In genomic region chr15:53831907-53832793, GRCh38 we compare ENCODE assay signal across 17 cellular contexts.
DNase-seq lines count a peak whose midpoint lies in the region; ATAC-seq and TF ChIP-seq lines count a peak whose summit lies in the region.
"Had no signal": no experiment of that assay in that cellular context is flagged by ENCODE, and none has a peak within 500 bp of the region (broad histone marks: within the 10 kb centered on the region; RNA-seq: fewer than 3 reads in every experiment).

No MANE protein-coding gene starts in this region.

- H4K91ac ChIP-seq in mesenchymal stem cell (ENCODE audit: low read length) = no peak overlapping the region

- no peaks in the 10 kb centered on the region for H3K9me3 ChIP-seq in heart left ventricle
- H3K9me3 ChIP-seq in mesenchymal stem cell (ENCODE audit: control insufficient read depth, low read length) = no peaks in the 10 kb centered on the region
- no peaks in the 10 kb centered on the region for H3K9me3 ChIP-seq in esophagus muscularis mucosa
- H3K9me3 ChIP-seq: testis had no signal

- ATAC-seq in Right ventricle myocardium superior (ENCODE audit: poor library complexity) = peak; percentile 68
- ATAC-seq in heart left ventricle = no peak
- ATAC-seq in HG02623 (IDR thresholded peaks at IDR 0.05; ENCODE audit: unreplicated experiment) = no peak
- ATAC-seq: T-cell had no signal

- H3K27ac ChIP-seq in heart left ventricle (peak overlapping the region in 2 of 12 donors; percentile 15 to 58), mesenchymal stem cell (ENCODE audit: low read length, poor library complexity, severe bottlenecking) (peak overlapping the region; percentile 96), esophagus muscularis mucosa (replicated peaks in 1 of 4) (no peak overlapping the region)
- H3K27ac ChIP-seq: GM23248, testis had no signal

- peaks cover 0 to 20% (median 2%) of the 10 kb centered on the region in 12 donors for H3K4me1 ChIP-seq in heart left ventricle
- H3K4me1 ChIP-seq in mesenchymal stem cell (ENCODE audit: control insufficient read depth, insufficient read depth, low read depth, low read length) = peaks cover 2% of the 10 kb centered on the region
- H3K4me1 ChIP-seq in esophagus muscularis mucosa = peaks cover 0 to 29% (median 27%) of the 10 kb centered on the region in 4 donors
- H3K4me1 ChIP-seq: testis had no signal

- H3K36me3 ChIP-seq in heart left ventricle (no peaks in the 10 kb centered on the region), mesenchymal stem cell (ENCODE audit: control insufficient read depth in 1 of 2, insufficient read depth in 2 of 2, low read depth in 1 of 2, low read length in 2 of 2) (no peaks in the 10 kb centered on the region), esophagus muscularis mucosa (no peaks in the 10 kb centered on the region)

- H2AFZ ChIP-seq in mesenchymal stem cell (ENCODE audit: low read depth, low read length) = no peak overlapping the region
- H2AFZ ChIP-seq: GM23248 had no signal

- intact Hi-C loops in Right ventricle myocardium superior (cut with DNase I) (no loop called here), heart left ventricle (cut with DNase I) (loop anchor here in 1 of 10 donors (10.0 kb wide), 1 partner anchor 63 kb away; no protein-coding TSS in a partner anchor), esophagus muscularis mucosa (cut with DNase I) (no loop called here)

- H3K4me2 ChIP-seq in mesenchymal stem cell (ENCODE audit: low read length, poor library complexity, severe bottlenecking) = peak overlapping the region; percentile 12

- no peak overlapping the region for H2BK12ac ChIP-seq in mesenchymal stem cell (ENCODE audit: low read length in 2 of 2)

- H3K14ac ChIP-seq in mesenchymal stem cell (ENCODE audit: low read length in 2 of 2) = no peak overlapping the region

- H3K27me3 ChIP-seq in heart left ventricle (peaks cover 0 to 2% (median 0%) of the 10 kb centered on the region in 9 donors), mesenchymal stem cell (ENCODE audit: control insufficient read depth in 1 of 2, insufficient read depth in 1 of 2, low read length in 2 of 2) (no peaks in the 10 kb centered on the region), esophagus muscularis mucosa (no peaks in the 10 kb centered on the region)
- H3K27me3 ChIP-seq: testis had no signal

- TF ChIP-seq CTCF in heart left ventricle (IDR thresholded peaks at IDR 0.05) (no peak), esophagus muscularis mucosa (IDR thresholded peaks at IDR 0.05) (no peak)

- no peaks in the 10 kb centered on the region for H3K79me1 ChIP-seq in mesenchymal stem cell (replicated peaks; ENCODE audit: low read length, poor library complexity, severe bottlenecking)

- no peak overlapping the region for H3K9ac ChIP-seq in mesenchymal stem cell (ENCODE audit: low read length)
- H3K9ac ChIP-seq: GM23248 had no signal

- no peak for TF ChIP-seq EP300 in esophagus muscularis mucosa (IDR thresholded peaks at IDR 0.05)

- H3K18ac ChIP-seq in mesenchymal stem cell (ENCODE audit: low read depth in 1 of 2, low read length in 2 of 2) = no peak overlapping the region

- H2BK120ac ChIP-seq in mesenchymal stem cell (ENCODE audit: low read depth, low read length) = no peak overlapping the region

- no peak overlapping the region for H2BK15ac ChIP-seq in mesenchymal stem cell (ENCODE audit: low read depth, poor library complexity, severe bottlenecking)

- peak overlapping the region; percentile 89 for H2BK5ac ChIP-seq in mesenchymal stem cell (ENCODE audit: low read depth, low read length, poor library complexity, severe bottlenecking)

- H3K4me3 ChIP-seq in heart left ventricle = no peak overlapping the region
- no peak overlapping the region for H3K4me3 ChIP-seq in mesenchymal stem cell (ENCODE audit: insufficient read depth in 1 of 2, low read depth in 1 of 2, low read length in 2 of 2)
- no peak overlapping the region for H3K4me3 ChIP-seq in esophagus muscularis mucosa
- H3K4me3 ChIP-seq: GM23248, testis had no signal

- TF ChIP-seq POLR2A in heart left ventricle (IDR thresholded peaks at IDR 0.05) (no peak), esophagus muscularis mucosa (IDR thresholded peaks at IDR 0.05; ENCODE audit: low read depth) (no peak)

- no peak for DNase-seq in Right ventricle myocardium superior
- no peak for DNase-seq in heart left ventricle
- DNase-seq in NCI-H69 (lab: John Stamatoyannopoulos, UW) = peak; percentile 91
- DNase-seq in mesenchymal stem cell = no peak
- DNase-seq in NOMO-1 treated with DMSO at 0.1 percent for 48 hours (lab: John Stamatoyannopoulos, UW; ENCODE audit: unreplicated experiment) = no peak
- no peak for DNase-seq in esophagus muscularis mucosa (ENCODE audit: extremely low spot score)
- no peak for DNase-seq in activated gamma-delta T cell (lab: John Stamatoyannopoulos, UW)
- DNase-seq: ACHN; activated CD4-positive, alpha-beta T cell treated with anti-CD3 and anti-CD28 coated beads, Interleukin-2, amount 50 U/mL, for 1 hour; activated naive CD4-positive, alpha-beta T cell treated with Interleukin-2 at 50 U/mL for 16 hours; aorta; CD4-positive, CD25-positive, alpha-beta regulatory T cell; GM23248; MV-4-11; T-cell; testis had no signal

- H4K8ac ChIP-seq in mesenchymal stem cell (ENCODE audit: low read length) = no peak overlapping the region

- H3K4ac ChIP-seq in mesenchymal stem cell (ENCODE audit: low read depth in 1 of 2, low read length in 2 of 2) = no peak overlapping the region

- no peak overlapping the region for H3K23ac ChIP-seq in mesenchymal stem cell (ENCODE audit: low read length in 2 of 2)

- 54 to 59% (median 57%) methylated on average over 5 of the region's 5 CpGs for WGBS in heart left ventricle, 4 donors
- WGBS in mesenchymal stem cell = 21% methylated on average over 5 of the region's 5 CpGs
- 73% methylated on average over 5 of the region's 5 CpGs for WGBS in esophagus muscularis mucosa

- peak overlapping the region; percentile 77 for H2AK5ac ChIP-seq in mesenchymal stem cell (ENCODE audit: low read length, severe bottlenecking)
